ENCODE assay signal across 18 cellular contexts in genomic region chr4:83605744-83606172, GRCh38.
DNase-seq lines count a peak whose midpoint lies in the region; ATAC-seq and TF ChIP-seq lines count a peak whose summit lies in the region.
"Had no signal": no experiment of that assay in that cellular context is flagged by ENCODE, and none has a peak within 500 bp of the region (broad histone marks: within the 10 kb centered on the region; RNA-seq: fewer than 3 reads in every experiment).

No MANE protein-coding gene starts in this region.

- TF ChIP-seq CTCF in GM13977 (IDR thresholded peaks at IDR 0.05; ENCODE audit: extremely low read depth, insufficient read depth, missing control alignments) (no peak), GM23338 (conservative IDR thresholded peaks at IDR 0.05; ENCODE audit: low read depth in 2 of 2) (no peak), OCI-LY3 (IDR thresholded peaks at IDR 0.05; ENCODE audit: low read depth, low read length) (no peak), liver (IDR thresholded peaks at IDR 0.05; ENCODE audit: low read depth, low read length, missing input control) (no peak)

- peaks cover 19% of the 10 kb centered on the region for H3K4me1 ChIP-seq in GM23338 (ENCODE audit: insufficient read depth)
- peaks cover 34% of the 10 kb centered on the region for H3K4me1 ChIP-seq in OCI-LY3 (ENCODE audit: low read length)
- H3K4me1 ChIP-seq in liver (ENCODE audit: control insufficient read depth in 4 of 4, insufficient read depth in 4 of 4, low read length in 3 of 4): peaks cover 0 to 9% (median 8%) of the 10 kb centered on the region in 4 donors
- H3K4me1 ChIP-seq: SJCRH30 had no signal

- H3K27ac Mint-ChIP-seq in GM23338: no peak overlapping the region
- H3K27ac Mint-ChIP-seq: activated CD8-positive, alpha-beta T cell treated with anti-CD3 and anti-CD28 coated beads, Interleukin-2, amount 10 ng/mL, durations not matched to agents 7 days and 5 days had no signal

- ATAC-seq in GM23338: no peak
- ATAC-seq: activated CD8-positive, alpha-beta T cell treated with anti-CD3 and anti-CD28 coated beads, Interleukin-2, amount 10 ng/mL, durations not matched to agents 7 days and 5 days had no signal

- H2AFZ ChIP-seq in GM23338: no peak overlapping the region
- H2AFZ ChIP-seq in OCI-LY3 (ENCODE audit: low read depth, low read length): no peak overlapping the region

- H3F3A ChIP-seq in GM23338 (replicated peaks; ENCODE audit: low read depth): no peaks in the 10 kb centered on the region

- H3K9me3 ChIP-seq in OCI-LY3 (ENCODE audit: insufficient read depth, low read length): no peaks in the 10 kb centered on the region
- H3K9me3 ChIP-seq in liver (ENCODE audit: control insufficient read depth in 4 of 4, low read length in 3 of 4): no peaks in the 10 kb centered on the region
- H3K9me3 ChIP-seq: SJCRH30 had no signal

- no peak overlapping the region for H3K9ac ChIP-seq in OCI-LY3 (ENCODE audit: low read length)
- H3K9ac ChIP-seq in liver (ENCODE audit: low read depth in 1 of 2, low read length in 2 of 2): no peak overlapping the region

- DNase-seq in GM13977 (ENCODE audit: low spot score) (peak; percentile 14), GM23338 (ENCODE audit: low spot score) (no peak), NCI-H146 (lab: John Stamatoyannopoulos, UW) (no peak), ACHN (no peak), NCI-H1417 (lab: John Stamatoyannopoulos, UW) (no peak)
- no peak for DNase-seq in stimulated activated CD4-positive, alpha-beta T cell treated with anti-CD3 and anti-CD28 coated beads, Interleukin-12 subunit alpha, Interleukin-12 subunit beta, amount 100 ng/mL, for 4 hours
- DNase-seq: activated CD8-positive, alpha-beta T cell treated with anti-CD3 and anti-CD28 coated beads, Interleukin-2, amount 10 ng/mL, durations not matched to agents 7 days and 5 days; activated gamma-delta T cell treated with Interleukin-2 at 50 U/mL for 16 hours; DMS53; effector CD8-positive, alpha-beta T cell; foreskin fibroblast; SJCRH30; stimulated activated CD4-positive, alpha-beta T cell treated with anti-CD3 and anti-CD28 coated beads, Interleukin-2, amount 100 ng/mL, for 24 hours; stimulated activated CD8-positive, alpha-beta memory T cell treated with anti-CD3 and anti-CD28 coated beads, Interleukin-4, amount 100 ng/mL, for 48 hours had no signal

- H3K4me1 Mint-ChIP-seq in GM23338: peaks cover 21% of the 10 kb centered on the region; the same call in 2 of the 3 replicates
- H3K4me1 Mint-ChIP-seq: brain had no signal

- H3K79me2 ChIP-seq in GM23338 (replicated peaks; ENCODE audit: insufficient read depth) (no peaks in the 10 kb centered on the region), OCI-LY3 (ENCODE audit: low read length) (no peaks in the 10 kb centered on the region)

- no peak overlapping the region for H3K4me3 Mint-ChIP-seq in GM23338
- H3K4me3 Mint-ChIP-seq: activated CD8-positive, alpha-beta T cell treated with anti-CD3 and anti-CD28 coated beads, Interleukin-2, amount 10 ng/mL, durations not matched to agents 7 days and 5 days; brain had no signal

- H3K27ac ChIP-seq in GM23338 (ENCODE audit: low read depth) (no peak overlapping the region), OCI-LY3 (ENCODE audit: low read length) (peak overlapping the region; percentile 34; the same call in 1 of the 2 replicates), liver (ENCODE audit: low read depth in 1 of 2, low read length in 2 of 2) (no peak overlapping the region)
- H3K27ac ChIP-seq: SJCRH30, tibial nerve had no signal

- H3K27me3 ChIP-seq in GM23338 (ENCODE audit: insufficient read depth): no peaks in the 10 kb centered on the region
- no peaks in the 10 kb centered on the region for H3K27me3 ChIP-seq in OCI-LY3 (ENCODE audit: low read depth, low read length)
- no peaks in the 10 kb centered on the region for H3K27me3 ChIP-seq in liver (ENCODE audit: control insufficient read depth in 4 of 4, insufficient read depth in 4 of 4, low read length in 3 of 4)
- H3K27me3 ChIP-seq: SJCRH30, tibial nerve had no signal

- H3K36me3 ChIP-seq in GM23338 (ENCODE audit: insufficient read depth) (no peaks in the 10 kb centered on the region), OCI-LY3 (replicated peaks; ENCODE audit: low read depth, low read length) (no peaks in the 10 kb centered on the region), liver (ENCODE audit: control insufficient read depth in 4 of 4, insufficient read depth in 3 of 4, low read depth in 1 of 4, low read length in 3 of 4) (no peaks in the 10 kb centered on the region)
- H3K36me3 ChIP-seq: SJCRH30, tibial nerve had no signal

- H3K27me3 Mint-ChIP-seq in GM23338 (ENCODE audit: insufficient read depth, low read depth, poor library complexity): no peaks in the 10 kb centered on the region
- H3K27me3 Mint-ChIP-seq: brain had no signal

- H3K36me3 Mint-ChIP-seq in GM23338 (ENCODE audit: low read depth): no peaks in the 10 kb centered on the region
- H3K36me3 Mint-ChIP-seq: brain had no signal

- peak in 1 of 2 donors; percentile 43 for TF ChIP-seq RAD21 in liver (IDR thresholded peaks at IDR 0.05)

- H3K4me3 ChIP-seq in GM23338: no peak overlapping the region
- H3K4me3 ChIP-seq in OCI-LY3 (ENCODE audit: low read length): no peak overlapping the region
- no peak overlapping the region for H3K4me3 ChIP-seq in liver (ENCODE audit: low read depth in 1 of 3, low read length in 3 of 3)
- H3K4me3 ChIP-seq: SJCRH30, tibial nerve had no signal

- in situ Hi-C loops in GM13977 (cut with MboI; ENCODE audit: low pct_unique_long_range_greater_than_20kb, low sequenced_read_pairs, unreplicated experiment) (no loop called here), ACHN (cut with HindIII; ENCODE audit: low pct_ligation_motif_present, low pct_unique_long_range_greater_than_20kb, low sequenced_read_pairs) (no loop called here)

- H3K9me3 Mint-ChIP-seq in GM23338: no peaks in the 10 kb centered on the region

- 46% methylated on average over 3 of the region's 3 CpGs for WGBS in liver

- H3K4me2 ChIP-seq in GM23338 (0 out of 2 replicates have a peak overlapping the region, but pooled peaks have one; percentile 34), OCI-LY3 (ENCODE audit: low read length) (peak overlapping the region; percentile 21)

- no peaks in the 10 kb centered on the region for H3K9me2 ChIP-seq in GM23338 (ENCODE audit: insufficient read depth)

- H4K20me1 ChIP-seq in GM23338 (replicated peaks; ENCODE audit: insufficient read depth): no peaks in the 10 kb centered on the region
- no peaks in the 10 kb centered on the region for H4K20me1 ChIP-seq in OCI-LY3 (ENCODE audit: insufficient read depth, low read length)

TF ChIP-seq in GM23338, 12 proteins besides CTCF, POLR2A, EP300 and RAD21 (continues in another document):
- TF ChIP-seq CREB1 (CRISPR knock-in tag; IDR thresholded peaks at IDR 0.05; ENCODE audit: low read depth) (no peak), ZNF114 (CRISPR knock-in tag; IDR thresholded peaks at IDR 0.05) (no peak), EZH2 (IDR thresholded peaks at IDR 0.05; ENCODE audit: low read depth, unreplicated experiment) (no peak), POLR2AphosphoS5 (IDR thresholded peaks at IDR 0.05; ENCODE audit: low read depth) (no peak), JUNB (IDR thresholded peaks at IDR 0.05; ENCODE audit: unreplicated experiment) (no peak), ETS1 (IDR thresholded peaks at IDR 0.05) (no peak)

TF ChIP-seq in liver, 16 proteins besides CTCF, POLR2A, EP300 and RAD21:
- TF ChIP-seq RXRA (IDR thresholded peaks at IDR 0.05) (peak; percentile 28 to 67), GABPA (IDR thresholded peaks at IDR 0.05 in 1 of 2, conservative IDR thresholded peaks at IDR 0.05 in 1 of 2) (no peak), ATF3 (IDR thresholded peaks at IDR 0.05) (no peak), SP1 (IDR thresholded peaks at IDR 0.05) (peak; percentile 61), HNF4G (IDR thresholded peaks at IDR 0.05) (peak; percentile 46), JUND (IDR thresholded peaks at IDR 0.05) (peak in 1 of 2 donors; percentile 25), HNF4A (conservative IDR thresholded peaks at IDR 0.05) (peak; percentile 66 to 89)
